Comparison of ENCODE assay signal across 26 cellular contexts in the genomic region with DNA sequence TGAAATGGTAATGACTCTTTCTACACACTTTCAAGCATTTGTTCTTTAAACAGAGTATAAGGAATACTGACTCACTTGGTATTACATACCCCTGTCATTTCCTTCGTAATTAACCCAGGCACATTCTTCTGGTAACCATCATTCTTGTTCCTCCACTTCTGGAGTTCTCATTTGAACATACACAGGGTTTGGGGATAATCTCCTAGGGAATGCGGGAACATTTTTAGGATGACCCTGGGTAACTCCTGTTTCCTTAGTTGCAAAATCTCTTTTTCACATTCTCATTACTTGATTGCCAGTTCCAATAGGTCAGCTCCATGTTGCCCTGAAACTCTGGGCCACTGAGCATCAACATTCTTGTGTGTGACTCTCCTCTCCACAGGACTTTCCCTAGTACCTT.
A peak's percentile ranks its signal among the peaks of the same experiment; 100 is the strongest.
DNase-seq lines count a peak whose midpoint lies in the region; ATAC-seq and TF ChIP-seq lines count a peak whose summit lies in the region.
"Had no signal": no experiment of that assay in that cellular context is flagged by ENCODE, and none has a peak within 500 bp of the region (broad histone marks: within the 10 kb centered on the region; RNA-seq: fewer than 3 reads in every experiment).

No MANE protein-coding gene starts in this region.

- H3K4me1 ChIP-seq in RWPE2 (ENCODE audit: insufficient read depth, poor library complexity, severe bottlenecking) (no peaks in the 10 kb centered on the region), HAP-1 (no peaks in the 10 kb centered on the region)
- H3K4me1 ChIP-seq: heart right ventricle had no signal

- peak; percentile 41; the same call in 1 of the 3 replicates for ATAC-seq in RWPE2 (ENCODE audit: low read depth)
- ATAC-seq: heart right ventricle; left colon; stimulated activated naive CD8-positive, alpha-beta T cell treated with anti-CD3 and anti-CD28 coated beads, Interleukin-15, Interleukin-2, amounts not matched to agents 100 U/mL and 50 U/mL, for 24 hours; T-helper 17 cell had no signal

- no peak overlapping the region for H3K4me3 ChIP-seq in RWPE2 (ENCODE audit: severe bottlenecking)
- H3K4me3 ChIP-seq in HAP-1: no peak overlapping the region
- H3K4me3 ChIP-seq: cardiac muscle cell, GM23248, heart right ventricle, SK-N-MC had no signal

- in situ Hi-C loops in GM13976 (cut with MboI; ENCODE audit: low sequenced_read_pairs, unreplicated experiment): no loop called here
- in situ Hi-C loops in HAP-1 (cut with MboI; ENCODE audit: low sequenced_read_pairs): no loop called here

- H3K36me3 ChIP-seq in RWPE2 (ENCODE audit: low read depth) (no peaks in the 10 kb centered on the region), HAP-1 (replicated peaks) (no peaks in the 10 kb centered on the region)
- H3K36me3 ChIP-seq: cardiac muscle cell, heart right ventricle had no signal

- no peak for TF ChIP-seq CTCF in RWPE2 (IDR thresholded peaks at IDR 0.05; ENCODE audit: poor library complexity, severe bottlenecking)
- no peak for TF ChIP-seq CTCF in GM13976 (IDR thresholded peaks at IDR 0.05; ENCODE audit: borderline replicate concordance, control extremely low read depth, extremely low read depth, insufficient read depth, missing control alignments)

- DNase-seq in EL (peak; percentile 60), RWPE2 (ENCODE audit: low spot score) (no peak), fibroblast of gingiva (ENCODE audit: low read depth) (peak; percentile 40), non-pigmented ciliary epithelial cell (ENCODE audit: low read depth) (peak; percentile 48), GM13976 (ENCODE audit: low spot score) (no peak), HAP-1 (ENCODE audit: low spot score in 2 of 2) (no peak), activated T-cell treated with anti-CD3 and anti-CD28 coated beads for 4 hours (no peak), NCI-H748 treated with DMSO at 0.1 percent for 48 hours (lab: John Stamatoyannopoulos, UW) (no peak)
- DNase-seq: activated CD4-positive, alpha-beta T cell treated with anti-CD3 and anti-CD28 coated beads, Interleukin-2, amount 10 ng/mL, durations not matched to agents 24 days and 14 days; activated naive CD4-positive, alpha-beta T cell treated with Interleukin-2 at 50 U/mL for 16 hours; activated T-cell treated with anti-CD3 and anti-CD28 coated beads, Interleukin-2, amount 50 U/mL, for 48 hours; amniotic stem cell; cortex of kidney; GM23248; heart right ventricle; left colon; mesendoderm; naive B cell; NCI-H1092 treated with DMSO at 0.1 percent for 48 hours; NCI-H1930; NCI-H526 treated with DMSO at 0.1 percent for 48 hours; stimulated activated naive CD8-positive, alpha-beta T cell treated with anti-CD3 and anti-CD28 coated beads, Interleukin-15, Interleukin-2, amounts not matched to agents 100 U/mL and 50 U/mL, for 24 hours; T-helper 17 cell had no signal

- no peaks in the 10 kb centered on the region for H3K27me3 ChIP-seq in RWPE2 (ENCODE audit: insufficient read depth, poor library complexity, severe bottlenecking)
- H3K27me3 ChIP-seq in HAP-1 (ENCODE audit: low read depth): no peaks in the 10 kb centered on the region
- H3K27me3 ChIP-seq: cardiac muscle cell, heart right ventricle had no signal

- H3K9me3 ChIP-seq in RWPE2 (ENCODE audit: severe bottlenecking) (no peaks in the 10 kb centered on the region), HAP-1 (no peaks in the 10 kb centered on the region)

- H3K27ac ChIP-seq in RWPE2 (ENCODE audit: poor library complexity, severe bottlenecking): no peak overlapping the region
- H3K27ac ChIP-seq: cardiac muscle cell, GM23248, heart right ventricle, SK-N-MC, VCaP had no signal

Comparison
In these comparisons a context has a peak if more than half of its experiments do, and no peak if none do; other contexts are left out.
1. DNase-seq: peak in EL (single experiment), fibroblast of gingiva (single experiment) and non-pigmented ciliary epithelial cell (single experiment); none in RWPE2 (single experiment), GM13976 (single experiment), HAP-1 (0 of 2), activated T-cell treated with anti-CD3 and anti-CD28 coated beads for 4 hours (single experiment) and NCI-H748 treated with DMSO at 0.1 percent for 48 hours (single experiment).